16 cellular contexts compared by ENCODE assay signal in genomic region chr1:61175976-61176375, GRCh38.
"Had no signal": no experiment of that assay in that cellular context is flagged by ENCODE, and none has a peak within 500 bp of the region (broad histone marks: within the 10 kb centered on the region; RNA-seq: fewer than 3 reads in every experiment).

No MANE protein-coding gene starts in this region.

- DNase-seq: activated CD4-positive, alpha-beta T cell treated with anti-CD3 and anti-CD28 coated beads, Interleukin-2, amount 50 U/mL, for 1 hour; activated CD8-positive, alpha-beta T cell treated with anti-CD3 and anti-CD28 coated beads, Interleukin-2, amount 10 ng/mL, durations not matched to agents 7 days and 5 days; activated gamma-delta T cell treated with Interleukin-2 at 50 U/mL for 16 hours; aorta; colonic mucosa; dorsolateral prefrontal cortex; endodermal cell; heart left ventricle; lower lobe of right lung; mesendoderm; naive thymus-derived CD8-positive, alpha-beta T cell; substantia nigra; T-helper 9 cell; tibial artery had no signal

- ATAC-seq: activated CD4-positive, CD25-positive, alpha-beta regulatory T cell treated with anti-CD3 and anti-CD28 coated beads, Interleukin-2, amount 50 U/mL, for 24 hours; activated CD8-positive, alpha-beta T cell treated with anti-CD3 and anti-CD28 coated beads, Interleukin-2, amount 10 ng/mL, durations not matched to agents 7 days and 5 days; activated naive CD4-positive, alpha-beta T cell treated with anti-CD3 and anti-CD28 coated beads, Interleukin-2, amount 50 U/mL, for 72 hours; lower lobe of right lung; naive thymus-derived CD8-positive, alpha-beta T cell had no signal
